In the genomic region with DNA sequence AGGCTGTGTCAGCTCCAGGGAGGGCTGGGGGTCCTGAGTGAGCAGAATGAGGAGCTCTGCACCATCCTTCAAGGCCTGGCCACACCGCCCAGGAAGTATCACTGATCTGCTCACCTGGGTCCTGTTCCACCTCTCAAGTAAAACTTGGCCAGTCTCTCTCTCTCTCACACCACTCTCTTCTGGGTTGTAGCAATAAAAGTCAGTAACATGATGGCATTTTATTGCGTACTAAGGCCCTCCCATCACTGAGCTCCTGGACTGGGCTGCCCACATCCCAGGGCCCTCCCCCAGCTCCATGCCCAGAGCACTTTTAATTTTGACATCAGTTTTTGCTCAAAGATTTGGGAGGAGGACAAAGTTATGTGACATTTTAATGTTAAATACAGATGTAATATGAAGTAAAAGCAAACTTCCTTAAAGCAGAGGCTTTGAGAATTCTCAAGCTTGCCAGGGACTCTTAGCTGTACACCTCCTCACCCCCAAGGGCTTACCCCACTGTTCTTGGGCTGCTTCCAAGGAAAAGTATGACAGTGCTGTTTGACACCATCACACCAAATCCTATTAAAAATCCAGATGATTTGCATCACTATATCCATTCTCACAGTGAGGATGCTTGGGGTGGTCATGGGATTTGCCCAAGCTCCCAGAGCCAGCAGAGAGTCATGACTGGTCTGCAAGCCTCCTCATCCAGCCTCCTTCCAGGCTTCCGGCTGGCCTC, we compare ENCODE assay signal across 20 cellular contexts.
"Had no signal": no experiment of that assay in that cellular context is flagged by ENCODE, and none has a peak within 500 bp of the region (broad histone marks: within the 10 kb centered on the region; RNA-seq: fewer than 3 reads in every experiment).

No MANE protein-coding gene starts in this region.

- DNase-seq: cortex of kidney; effector memory CD8-positive, alpha-beta T cell; erythroblast; esophagus squamous epithelium; foreskin fibroblast; gastrocnemius medialis; head of caudate nucleus; naive thymus-derived CD4-positive, alpha-beta T cell; right lobe of liver; stimulated activated CD4-positive, alpha-beta T cell treated with anti-CD3 and anti-CD28 coated beads, Interleukin-15, amount 100 ng/mL, for 24 hours; stimulated activated CD4-positive, alpha-beta T cell treated with anti-CD3 and anti-CD28 coated beads, Interleukin-2, amount 100 ng/mL, for 48 hours; stimulated activated CD8-positive, alpha-beta memory T cell treated with anti-CD3 and anti-CD28 coated beads, Interleukin-4, amount 100 ng/mL, for 48 hours; stimulated activated naive CD4-positive, alpha-beta T cell; stimulated activated naive CD8-positive, alpha-beta T cell treated with anti-CD3 and anti-CD28 coated beads, Interleukin-15, amount 100 ng/mL, for 72 hours; transverse colon; upper lobe of right lung; uterus had no signal

- H3K4me3 ChIP-seq: esophagus squamous epithelium, gastrocnemius medialis, lung, neural progenitor cell, right lobe of liver, suprapubic skin, transverse colon, upper lobe of right lung, uterus had no signal
